ENCODE assay signal across 8 cellular contexts in the genomic region with DNA sequence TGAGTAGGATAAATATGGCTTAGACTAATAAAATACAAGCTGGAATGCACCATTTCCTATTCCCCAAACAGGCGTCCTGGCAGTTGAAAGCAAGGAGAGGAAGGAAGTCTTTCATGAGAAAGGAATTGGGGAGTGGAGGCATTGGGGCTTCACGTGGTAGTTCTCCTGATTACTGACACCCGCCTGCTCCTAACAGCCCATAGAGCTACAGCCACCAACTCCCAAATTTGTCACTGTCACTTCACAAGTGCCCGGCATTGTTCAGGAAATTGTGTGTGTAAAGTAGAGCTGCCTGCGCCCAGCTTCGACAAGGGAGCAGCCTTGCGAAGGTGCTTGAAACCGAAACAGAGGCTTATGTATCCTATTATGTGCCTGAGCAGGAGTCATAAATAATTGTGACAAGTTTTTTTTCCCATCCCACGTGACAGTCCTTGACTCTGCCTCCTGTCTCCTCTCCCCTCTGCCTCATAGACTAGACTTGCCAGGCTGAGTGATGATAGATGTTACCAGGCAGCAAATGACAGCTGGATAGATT.
A peak's percentile ranks its signal among the peaks of the same experiment; 100 is the strongest.
DNase-seq lines count a peak whose midpoint lies in the region; ATAC-seq and TF ChIP-seq lines count a peak whose summit lies in the region.

No MANE protein-coding gene starts in this region.

- no peak overlapping the region for H3K4me3 Mint-ChIP-seq in T-helper 2 cell treated with Interferon-gamma antibody and Interleukin-4, amounts not matched to agents 5 μg/mL and 100 μg/mL, for 36 hours

- H3K9me3 Mint-ChIP-seq in T-helper 2 cell treated with Interferon-gamma antibody and Interleukin-4, amounts not matched to agents 5 μg/mL and 100 μg/mL, for 36 hours, result no peaks in the 10 kb centered on the region

- no peak for TF ChIP-seq CTCF in foreskin keratinocyte (conservative IDR thresholded peaks at IDR 0.05)

- H3K27me3 Mint-ChIP-seq in T-helper 2 cell treated with Interferon-gamma antibody and Interleukin-4, amounts not matched to agents 5 μg/mL and 100 μg/mL, for 36 hours (ENCODE audit: low read depth), result no peaks in the 10 kb centered on the region

- DNase-seq in NCI-H2171 treated with DMSO at 0.1 percent for 48 hours (lab: John Stamatoyannopoulos, UW), result peak; percentile 21
- no peak for DNase-seq in NCI-H2171 (lab: John Stamatoyannopoulos, UW)
- DNase-seq in foreskin keratinocyte, result peak; percentile 68 to 84
- peak; percentile 19 for DNase-seq in stimulated activated CD4-positive, alpha-beta T cell treated with anti-CD3 and anti-CD28 coated beads, Interleukin-4, amount 100 ng/mL, for 1 hour
- DNase-seq in cerebellum (ENCODE audit: low spot score), result no peak
- DNase-seq in T-helper 2 cell treated with Interferon-gamma antibody and Interleukin-4, amounts not matched to agents 5 μg/mL and 100 μg/mL, for 36 hours (ENCODE audit: low spot score), result no peak
- no peak for DNase-seq in iPS-NIHi11 (ENCODE audit: low spot score)

- H3K27me3 ChIP-seq in foreskin keratinocyte, result no peaks in the 10 kb centered on the region

- H3K27ac ChIP-seq in foreskin keratinocyte, result peak overlapping the region; percentile 92

- H3K4me1 ChIP-seq in foreskin keratinocyte, result peaks cover 34% of the 10 kb centered on the region

- H3K4me1 Mint-ChIP-seq in T-helper 2 cell treated with Interferon-gamma antibody and Interleukin-4, amounts not matched to agents 5 μg/mL and 100 μg/mL, for 36 hours (ENCODE audit: low read depth), result peaks cover 2% of the 10 kb centered on the region

- H3K36me3 Mint-ChIP-seq in T-helper 2 cell treated with Interferon-gamma antibody and Interleukin-4, amounts not matched to agents 5 μg/mL and 100 μg/mL, for 36 hours (ENCODE audit: low read depth), result no peaks in the 10 kb centered on the region

- no peak overlapping the region for H3K27ac Mint-ChIP-seq in T-helper 2 cell treated with Interferon-gamma antibody and Interleukin-4, amounts not matched to agents 5 μg/mL and 100 μg/mL, for 36 hours

- ATAC-seq in SK-N-SH treated with all-trans-retinoic acid at 6 μM for 48 hours, result peak; percentile 62
- peak; percentile 52 for ATAC-seq in foreskin keratinocyte

TF ChIP-seq in SK-N-SH treated with all-trans-retinoic acid at 6 μM for 48 hours, 23 proteins besides CTCF, POLR2A, EP300 and RAD21:
- TF ChIP-seq ZNF565 (CRISPR knock-in tag; conservative IDR thresholded peaks at IDR 0.05; ENCODE audit: low read depth) (no peak), RARB (CRISPR knock-in tag; IDR thresholded peaks at IDR 0.05) (no peak), ZNF70 (CRISPR knock-in tag; IDR thresholded peaks at IDR 0.05) (no peak), SNAI2 (CRISPR knock-in tag; IDR thresholded peaks at IDR 0.05) (no peak), ZC3H10 (CRISPR knock-in tag; IDR thresholded peaks at IDR 0.05) (no peak), ZFP30 (CRISPR knock-in tag; IDR thresholded peaks at IDR 0.05) (no peak), PPARA (CRISPR knock-in tag; IDR thresholded peaks at IDR 0.05; ENCODE audit: borderline replicate concordance) (no peak), TOX (CRISPR knock-in tag; IDR thresholded peaks at IDR 0.05; ENCODE audit: borderline replicate concordance) (no peak)

Comparison
In these comparisons a context has a peak if more than half of its experiments do, and no peak if none do; other contexts are left out.
1. DNase-seq: peak in NCI-H2171 treated with DMSO at 0.1 percent for 48 hours (single experiment), foreskin keratinocyte (2 of 2) and stimulated activated CD4-positive, alpha-beta T cell treated with anti-CD3 and anti-CD28 coated beads, Interleukin-4, amount 100 ng/mL, for 1 hour (single experiment); none in NCI-H2171 (single experiment), cerebellum (single experiment), T-helper 2 cell treated with Interferon-gamma antibody and Interleukin-4, amounts not matched to agents 5 μg/mL and 100 μg/mL, for 36 hours (single experiment) and iPS-NIHi11 (single experiment).